In genomic region chr2:163155279-163155883, GRCh38 we compare ENCODE assay signal across 9 cellular contexts.
DNase-seq lines count a peak whose midpoint lies in the region; ATAC-seq, FAIRE-seq and TF ChIP-seq lines count a peak whose summit lies in the region.
"Had no signal": no experiment of that assay in that cellular context is flagged by ENCODE, and none has a peak within 500 bp of the region (broad histone marks: within the 10 kb centered on the region; RNA-seq: fewer than 3 reads in every experiment).

No MANE protein-coding gene starts in this region.

- no peaks in the 10 kb centered on the region for H4K20me1 ChIP-seq in Karpas-422 (ENCODE audit: insufficient read depth, low read depth, low read length)

- TF ChIP-seq EP300 in gastroesophageal sphincter (IDR thresholded peaks at IDR 0.05) (no peak), suprapubic skin (IDR thresholded peaks at IDR 0.05) (no peak)

- ATAC-seq in gastroesophageal sphincter, result no peak
- no peak for ATAC-seq in natural killer cell

- no peaks in the 10 kb centered on the region for H3K4me1 ChIP-seq in Karpas-422 (ENCODE audit: low read length)
- no peaks in the 10 kb centered on the region for H3K4me1 ChIP-seq in gastroesophageal sphincter
- no peaks in the 10 kb centered on the region for H3K4me1 ChIP-seq in suprapubic skin

- H3K27me3 ChIP-seq in Karpas-422 (ENCODE audit: low read length), result no peaks in the 10 kb centered on the region
- no peaks in the 10 kb centered on the region for H3K27me3 ChIP-seq in gastroesophageal sphincter
- H3K27me3 ChIP-seq in suprapubic skin, result no peaks in the 10 kb centered on the region

- no peaks in the 10 kb centered on the region for H3K4me1 Mint-ChIP-seq in natural killer cell

- peak; percentile 89 for FAIRE-seq in H54 (lab: Jason Lieb, UNC)
- FAIRE-seq: A204.1 had no signal

- DNase-seq in NCI-H1092 treated with DMSO at 0.1 percent for 48 hours (lab: John Stamatoyannopoulos, UW) (peak; percentile 22), NCI-H1092 (lab: John Stamatoyannopoulos, UW) (no peak), H54 (ENCODE audit: insufficient read length, low spot score) (no peak), Karpas-422 (peak; percentile 72), SK-MEL-5 (ENCODE audit: low read depth, low spot score) (peak; percentile 63), suprapubic skin (ENCODE audit: low spot score in 2 of 2) (no peak), natural killer cell (no peak)

- H3K9me3 Mint-ChIP-seq in natural killer cell, result peaks cover 4 to 7% of the 10 kb centered on the region in 2 donors

- no peaks in the 10 kb centered on the region for H3K9me2 ChIP-seq in Karpas-422 (replicated peaks; ENCODE audit: insufficient read depth, low read length)

- TF ChIP-seq POLR2A in H54 (IDR thresholded peaks at IDR 0.05; ENCODE audit: low read depth, low read length) (no peak), gastroesophageal sphincter (IDR thresholded peaks at IDR 0.05) (no peak), suprapubic skin (IDR thresholded peaks at IDR 0.05) (no peak)

- no peak overlapping the region for H3K4me2 ChIP-seq in Karpas-422 (ENCODE audit: low read depth, low read length, poor library complexity, severe bottlenecking)

- TF ChIP-seq CTCF in gastroesophageal sphincter (IDR thresholded peaks at IDR 0.05) (peak; percentile 39 to 55 (median 43)), suprapubic skin (IDR thresholded peaks at IDR 0.05) (peak; percentile 28 to 49), natural killer cell (IDR thresholded peaks at IDR 0.05) (no peak)

- no peaks in the 10 kb centered on the region for H3K79me2 ChIP-seq in Karpas-422 (ENCODE audit: low read length)

- no peak overlapping the region for H3K27ac Mint-ChIP-seq in natural killer cell

- H3K27ac ChIP-seq in Karpas-422 (ENCODE audit: low read length) (no peak overlapping the region), gastroesophageal sphincter (no peak overlapping the region), suprapubic skin (no peak overlapping the region)

- no peak overlapping the region for H2AFZ ChIP-seq in Karpas-422 (ENCODE audit: low read length)

- intact Hi-C loops in natural killer cell (cut with micrococcal nuclease), result no loop called here

- H3K36me3 ChIP-seq in Karpas-422 (ENCODE audit: insufficient read depth, low read length) (no peaks in the 10 kb centered on the region), gastroesophageal sphincter (no peaks in the 10 kb centered on the region), suprapubic skin (no peaks in the 10 kb centered on the region)

- WGBS in gastroesophageal sphincter (ENCODE audit: low coverage in 1 of 2), 2 donors, result 25 to 30% methylated on average over 3 of the region's 3 CpGs
- 32% methylated on average over 3 of the region's 3 CpGs for WGBS in suprapubic skin

- H3K36me3 Mint-ChIP-seq in natural killer cell, result no peaks in the 10 kb centered on the region

- H3K4me3 ChIP-seq in Karpas-422 (ENCODE audit: low read length) (no peak overlapping the region), gastroesophageal sphincter (no peak overlapping the region), suprapubic skin (no peak overlapping the region)

- H3K27me3 Mint-ChIP-seq in natural killer cell (ENCODE audit: low read depth in 2 of 2), result no peaks in the 10 kb centered on the region

- H3K9ac ChIP-seq in Karpas-422 (ENCODE audit: low read length), result no peak overlapping the region

- no peak overlapping the region for H3K4me3 Mint-ChIP-seq in natural killer cell

- H3K9me3 ChIP-seq in Karpas-422 (ENCODE audit: low read length), result no peaks in the 10 kb centered on the region
- no peaks in the 10 kb centered on the region for H3K9me3 ChIP-seq in gastroesophageal sphincter
- H3K9me3 ChIP-seq in suprapubic skin, result no peaks in the 10 kb centered on the region

- in situ Hi-C loops in SK-MEL-5 (cut with HindIII; ENCODE audit: low pct_unique_long_range_greater_than_20kb, low sequenced_read_pairs), result loop anchor here (25.0 kb wide), 1 partner anchor 1507 kb away; no protein-coding TSS in a partner anchor

Comparison
In these comparisons a context has a peak if more than half of its experiments do, and no peak if none do; other contexts are left out.
1. DNase-seq: peak in NCI-H1092 treated with DMSO at 0.1 percent for 48 hours (single experiment), Karpas-422 (single experiment) and SK-MEL-5 (single experiment); none in NCI-H1092 (single experiment), H54 (single experiment), suprapubic skin (0 of 2) and natural killer cell (single experiment).